Comparison of ENCODE assay signal across 1 cellular context in the genomic region with DNA sequence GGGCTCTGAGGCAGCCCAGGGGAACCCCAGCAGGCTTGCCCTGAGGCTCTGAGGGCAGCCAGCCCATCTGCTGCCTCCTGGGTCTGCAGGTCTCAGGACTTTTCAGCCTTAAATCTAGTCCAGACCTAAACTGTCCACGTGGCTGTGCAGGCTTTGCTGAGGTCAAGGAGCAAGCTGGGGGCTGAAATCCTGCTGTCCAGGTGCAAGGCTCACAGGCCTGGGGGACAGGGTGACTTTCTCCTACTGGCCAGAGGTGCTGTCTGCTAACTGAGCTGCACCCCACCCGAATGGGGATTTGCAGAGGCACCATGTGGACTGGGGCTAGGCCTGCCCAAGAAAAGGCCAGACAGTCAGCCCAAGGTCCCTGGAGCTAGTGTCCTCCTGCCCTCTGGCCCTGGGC.
TF ChIP-seq lines count a peak whose summit lies in the region.

No MANE protein-coding gene starts in this region.

TF ChIP-seq in HepG2, 621 proteins besides CTCF, POLR2A, EP300 and RAD21 (continued from another document and continues in another):
- TF ChIP-seq, protein P1, sequence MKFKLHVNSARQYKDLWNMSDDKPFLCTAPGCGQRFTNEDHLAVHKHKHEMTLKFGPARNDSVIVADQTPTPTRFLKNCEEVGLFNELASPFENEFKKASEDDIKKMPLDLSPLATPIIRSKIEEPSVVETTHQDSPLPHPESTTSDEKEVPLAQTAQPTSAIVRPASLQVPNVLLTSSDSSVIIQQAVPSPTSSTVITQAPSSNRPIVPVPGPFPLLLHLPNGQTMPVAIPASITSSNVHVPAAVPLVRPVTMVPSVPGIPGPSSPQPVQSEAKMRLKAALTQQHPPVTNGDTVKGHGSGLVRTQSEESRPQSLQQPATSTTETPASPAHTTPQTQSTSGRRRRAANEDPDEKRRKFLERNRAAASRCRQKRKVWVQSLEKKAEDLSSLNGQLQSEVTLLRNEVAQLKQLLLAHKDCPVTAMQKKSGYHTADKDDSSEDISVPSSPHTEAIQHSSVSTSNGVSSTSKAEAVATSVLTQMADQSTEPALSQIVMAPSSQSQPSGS (CRISPR knock-in tag; IDR thresholded peaks at IDR 0.05) = 0 out of 2 replicates have a peak, but pooled peaks have one; percentile 42
- TF ChIP-seq ZNF496 (CRISPR knock-in tag; IDR thresholded peaks at IDR 0.05; ENCODE audit: insufficient replicate concordance) (no peak), NFE2L2 (IDR thresholded peaks at IDR 0.05; ENCODE audit: low read length) (no peak), HNRNPH1 (optimal IDR thresholded peaks at IDR 0.05; ENCODE audit: low read depth, low read length) (no peak), ASH2L (IDR thresholded peaks at IDR 0.05; ENCODE audit: insufficient read length, low read depth, low read length) (no peak), CBX2 (IDR thresholded peaks at IDR 0.05; ENCODE audit: low read depth, low read length) (no peak), CBX2 (CRISPR knock-in tag; IDR thresholded peaks at IDR 0.05; ENCODE audit: low read depth) (no peak), PHF21A (CRISPR knock-in tag; IDR thresholded peaks at IDR 0.05) (peak; percentile 80; the same call in 1 of the 2 replicates), ZNF674 (CRISPR knock-in tag; IDR thresholded peaks at IDR 0.05; ENCODE audit: low read depth) (no peak), NR2F1 (CRISPR knock-in tag; IDR thresholded peaks at IDR 0.05) (0 out of 4 replicates have a peak, but pooled peaks of 1 of the 2 experiments have one; percentile 26), ZNF775 (CRISPR knock-in tag; IDR thresholded peaks at IDR 0.05; ENCODE audit: borderline replicate concordance) (no peak), MBNL3 (CRISPR knock-in tag; conservative IDR thresholded peaks at IDR 0.05) (no peak), SATB2 (CRISPR knock-in tag; IDR thresholded peaks at IDR 0.05) (no peak), ZNF225 (CRISPR knock-in tag; IDR thresholded peaks at IDR 0.05) (0 out of 2 replicates have a peak, but pooled peaks have one; percentile 54), HOXA9 (CRISPR knock-in tag; IDR thresholded peaks at IDR 0.05; ENCODE audit: borderline replicate concordance) (no peak), RXRB (CRISPR knock-in tag; IDR thresholded peaks at IDR 0.05; ENCODE audit: borderline replicate concordance) (peak; percentile 34; the same call in 1 of the 2 replicates), PRMT3 (CRISPR knock-in tag; IDR thresholded peaks at IDR 0.05; ENCODE audit: borderline replicate concordance, low read depth) (no peak), NFIB (CRISPR knock-in tag; IDR thresholded peaks at IDR 0.05; ENCODE audit: borderline replicate concordance) (no peak), ZMYM3 (CRISPR knock-in tag; IDR thresholded peaks at IDR 0.05) (peak; percentile 71), ZFP1 (CRISPR knock-in tag; IDR thresholded peaks at IDR 0.05) (no peak), JUND (CRISPR knock-in tag; IDR thresholded peaks at IDR 0.05) (no peak), BRD4 (CRISPR knock-in tag; IDR thresholded peaks at IDR 0.05) (0 out of 2 replicates have a peak, but pooled peaks have one; percentile 61), GLI4 (CRISPR knock-in tag; IDR thresholded peaks at IDR 0.05; ENCODE audit: borderline replicate concordance) (no peak), FOXA1 (IDR thresholded peaks at IDR 0.05) (no peak), FOXA1 (CRISPR knock-in tag; IDR thresholded peaks at IDR 0.05) (no peak), MYNN (CRISPR knock-in tag; IDR thresholded peaks at IDR 0.05; ENCODE audit: low read depth) (no peak), ATF7 (IDR thresholded peaks at IDR 0.05) (no peak), ATF7 (CRISPR knock-in tag; IDR thresholded peaks at IDR 0.05) (no peak), NAIF1 (CRISPR knock-in tag; IDR thresholded peaks at IDR 0.05; ENCODE audit: borderline replicate concordance) (no peak), YEATS4 (CRISPR knock-in tag; IDR thresholded peaks at IDR 0.05; ENCODE audit: borderline replicate concordance) (peak; percentile 49; the same call in 1 of the 2 replicates), ZBTB21 (CRISPR knock-in tag; IDR thresholded peaks at IDR 0.05) (no peak), KDM5A (IDR thresholded peaks at IDR 0.05; ENCODE audit: borderline replicate concordance, low read length) (no peak), FOXO1 (CRISPR knock-in tag; IDR thresholded peaks at IDR 0.05) (no peak), ZNF296 (CRISPR knock-in tag; conservative IDR thresholded peaks at IDR 0.05) (no peak)
- TF ChIP-seq, protein P2, sequence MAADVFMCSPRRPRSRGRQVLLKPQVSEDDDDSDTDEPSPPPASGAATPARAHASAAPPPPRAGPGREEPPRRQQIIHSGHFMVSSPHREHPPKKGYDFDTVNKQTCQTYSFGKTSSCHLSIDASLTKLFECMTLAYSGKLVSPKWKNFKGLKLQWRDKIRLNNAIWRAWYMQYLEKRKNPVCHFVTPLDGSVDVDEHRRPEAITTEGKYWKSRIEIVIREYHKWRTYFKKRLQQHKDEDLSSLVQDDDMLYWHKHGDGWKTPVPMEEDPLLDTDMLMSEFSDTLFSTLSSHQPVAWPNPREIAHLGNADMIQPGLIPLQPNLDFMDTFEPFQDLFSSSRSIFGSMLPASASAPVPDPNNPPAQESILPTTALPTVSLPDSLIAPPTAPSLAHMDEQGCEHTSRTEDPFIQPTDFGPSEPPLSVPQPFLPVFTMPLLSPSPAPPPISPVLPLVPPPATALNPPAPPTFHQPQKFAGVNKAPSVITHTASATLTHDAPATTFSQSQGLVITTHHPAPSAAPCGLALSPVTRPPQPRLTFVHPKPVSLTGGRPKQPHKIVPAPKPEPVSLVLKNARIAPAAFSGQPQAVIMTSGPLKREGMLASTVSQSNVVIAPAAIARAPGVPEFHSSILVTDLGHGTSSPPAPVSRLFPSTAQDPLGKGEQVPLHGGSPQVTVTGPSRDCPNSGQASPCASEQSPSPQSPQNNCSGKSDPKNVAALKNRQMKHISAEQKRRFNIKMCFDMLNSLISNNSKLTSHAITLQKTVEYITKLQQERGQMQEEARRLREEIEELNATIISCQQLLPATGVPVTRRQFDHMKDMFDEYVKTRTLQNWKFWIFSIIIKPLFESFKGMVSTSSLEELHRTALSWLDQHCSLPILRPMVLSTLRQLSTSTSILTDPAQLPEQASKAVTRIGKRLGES (CRISPR knock-in tag; IDR thresholded peaks at IDR 0.05; ENCODE audit: borderline replicate concordance) = no peak
- TF ChIP-seq, protein P3, sequence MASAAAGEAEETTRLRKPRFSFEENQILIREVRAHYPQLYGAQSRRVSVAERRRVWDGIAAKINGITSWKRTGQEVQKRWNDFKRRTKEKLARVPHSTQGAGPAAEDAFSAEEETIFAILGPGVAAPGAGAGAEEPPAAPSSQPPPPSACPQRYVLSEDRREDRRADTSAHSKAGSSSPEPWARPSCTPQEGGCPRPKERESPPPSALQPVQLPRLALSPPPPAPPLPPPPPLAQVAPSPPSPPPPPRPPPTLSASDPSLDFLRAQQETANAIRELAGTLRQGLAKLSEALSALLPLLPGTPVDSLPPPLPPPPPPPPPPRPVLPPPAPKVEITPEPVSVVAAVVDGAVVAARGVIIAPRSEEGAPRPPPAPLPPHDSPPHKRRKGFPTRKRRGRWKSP (CRISPR knock-in tag; IDR thresholded peaks at IDR 0.05) = 0 out of 2 replicates have a peak, but pooled peaks have one; percentile 35
- TF ChIP-seq, protein P4, sequence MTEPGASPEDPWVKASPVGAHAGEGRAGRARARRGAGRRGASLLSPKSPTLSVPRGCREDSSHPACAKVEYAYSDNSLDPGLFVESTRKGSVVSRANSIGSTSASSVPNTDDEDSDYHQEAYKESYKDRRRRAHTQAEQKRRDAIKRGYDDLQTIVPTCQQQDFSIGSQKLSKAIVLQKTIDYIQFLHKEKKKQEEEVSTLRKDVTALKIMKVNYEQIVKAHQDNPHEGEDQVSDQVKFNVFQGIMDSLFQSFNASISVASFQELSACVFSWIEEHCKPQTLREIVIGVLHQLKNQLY (CRISPR knock-in tag; IDR thresholded peaks at IDR 0.05) = peak; percentile 92
- TF ChIP-seq, protein P5, sequence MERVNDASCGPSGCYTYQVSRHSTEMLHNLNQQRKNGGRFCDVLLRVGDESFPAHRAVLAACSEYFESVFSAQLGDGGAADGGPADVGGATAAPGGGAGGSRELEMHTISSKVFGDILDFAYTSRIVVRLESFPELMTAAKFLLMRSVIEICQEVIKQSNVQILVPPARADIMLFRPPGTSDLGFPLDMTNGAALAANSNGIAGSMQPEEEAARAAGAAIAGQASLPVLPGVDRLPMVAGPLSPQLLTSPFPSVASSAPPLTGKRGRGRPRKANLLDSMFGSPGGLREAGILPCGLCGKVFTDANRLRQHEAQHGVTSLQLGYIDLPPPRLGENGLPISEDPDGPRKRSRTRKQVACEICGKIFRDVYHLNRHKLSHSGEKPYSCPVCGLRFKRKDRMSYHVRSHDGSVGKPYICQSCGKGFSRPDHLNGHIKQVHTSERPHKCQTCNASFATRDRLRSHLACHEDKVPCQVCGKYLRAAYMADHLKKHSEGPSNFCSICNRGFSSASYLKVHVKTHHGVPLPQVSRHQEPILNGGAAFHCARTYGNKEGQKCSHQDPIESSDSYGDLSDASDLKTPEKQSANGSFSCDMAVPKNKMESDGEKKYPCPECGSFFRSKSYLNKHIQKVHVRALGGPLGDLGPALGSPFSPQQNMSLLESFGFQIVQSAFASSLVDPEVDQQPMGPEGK (CRISPR knock-in tag; IDR thresholded peaks at IDR 0.05) = peak; percentile 73
- TF ChIP-seq, protein P6, sequence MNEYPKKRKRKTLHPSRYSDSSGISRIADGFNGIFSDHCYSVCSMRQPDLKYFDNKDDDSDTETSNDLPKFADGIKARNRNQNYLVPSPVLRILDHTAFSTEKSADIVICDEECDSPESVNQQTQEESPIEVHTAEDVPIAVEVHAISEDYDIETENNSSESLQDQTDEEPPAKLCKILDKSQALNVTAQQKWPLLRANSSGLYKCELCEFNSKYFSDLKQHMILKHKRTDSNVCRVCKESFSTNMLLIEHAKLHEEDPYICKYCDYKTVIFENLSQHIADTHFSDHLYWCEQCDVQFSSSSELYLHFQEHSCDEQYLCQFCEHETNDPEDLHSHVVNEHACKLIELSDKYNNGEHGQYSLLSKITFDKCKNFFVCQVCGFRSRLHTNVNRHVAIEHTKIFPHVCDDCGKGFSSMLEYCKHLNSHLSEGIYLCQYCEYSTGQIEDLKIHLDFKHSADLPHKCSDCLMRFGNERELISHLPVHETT (CRISPR knock-in tag; conservative IDR thresholded peaks at IDR 0.05) = no peak
- TF ChIP-seq, protein P7, sequence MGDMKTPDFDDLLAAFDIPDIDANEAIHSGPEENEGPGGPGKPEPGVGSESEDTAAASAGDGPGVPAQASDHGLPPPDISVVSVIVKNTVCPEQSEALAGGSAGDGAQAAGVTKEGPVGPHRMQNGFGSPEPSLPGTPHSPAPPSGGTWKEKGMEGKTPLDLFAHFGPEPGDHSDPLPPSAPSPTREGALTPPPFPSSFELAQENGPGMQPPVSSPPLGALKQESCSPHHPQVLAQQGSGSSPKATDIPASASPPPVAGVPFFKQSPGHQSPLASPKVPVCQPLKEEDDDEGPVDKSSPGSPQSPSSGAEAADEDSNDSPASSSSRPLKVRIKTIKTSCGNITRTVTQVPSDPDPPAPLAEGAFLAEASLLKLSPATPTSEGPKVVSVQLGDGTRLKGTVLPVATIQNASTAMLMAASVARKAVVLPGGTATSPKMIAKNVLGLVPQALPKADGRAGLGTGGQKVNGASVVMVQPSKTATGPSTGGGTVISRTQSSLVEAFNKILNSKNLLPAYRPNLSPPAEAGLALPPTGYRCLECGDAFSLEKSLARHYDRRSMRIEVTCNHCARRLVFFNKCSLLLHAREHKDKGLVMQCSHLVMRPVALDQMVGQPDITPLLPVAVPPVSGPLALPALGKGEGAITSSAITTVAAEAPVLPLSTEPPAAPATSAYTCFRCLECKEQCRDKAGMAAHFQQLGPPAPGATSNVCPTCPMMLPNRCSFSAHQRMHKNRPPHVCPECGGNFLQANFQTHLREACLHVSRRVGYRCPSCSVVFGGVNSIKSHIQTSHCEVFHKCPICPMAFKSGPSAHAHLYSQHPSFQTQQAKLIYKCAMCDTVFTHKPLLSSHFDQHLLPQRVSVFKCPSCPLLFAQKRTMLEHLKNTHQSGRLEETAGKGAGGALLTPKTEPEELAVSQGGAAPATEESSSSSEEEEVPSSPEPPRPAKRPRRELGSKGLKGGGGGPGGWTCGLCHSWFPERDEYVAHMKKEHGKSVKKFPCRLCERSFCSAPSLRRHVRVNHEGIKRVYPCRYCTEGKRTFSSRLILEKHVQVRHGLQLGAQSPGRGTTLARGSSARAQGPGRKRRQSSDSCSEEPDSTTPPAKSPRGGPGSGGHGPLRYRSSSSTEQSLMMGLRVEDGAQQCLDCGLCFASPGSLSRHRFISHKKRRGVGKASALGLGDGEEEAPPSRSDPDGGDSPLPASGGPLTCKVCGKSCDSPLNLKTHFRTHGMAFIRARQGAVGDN (CRISPR knock-in tag; IDR thresholded peaks at IDR 0.05) = peak; percentile 92
- TF ChIP-seq, protein P8, sequence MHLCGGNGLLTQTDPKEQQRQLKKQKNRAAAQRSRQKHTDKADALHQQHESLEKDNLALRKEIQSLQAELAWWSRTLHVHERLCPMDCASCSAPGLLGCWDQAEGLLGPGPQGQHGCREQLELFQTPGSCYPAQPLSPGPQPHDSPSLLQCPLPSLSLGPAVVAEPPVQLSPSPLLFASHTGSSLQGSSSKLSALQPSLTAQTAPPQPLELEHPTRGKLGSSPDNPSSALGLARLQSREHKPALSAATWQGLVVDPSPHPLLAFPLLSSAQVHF (CRISPR knock-in tag; IDR thresholded peaks at IDR 0.05) = no peak
- TF ChIP-seq, protein P9, sequence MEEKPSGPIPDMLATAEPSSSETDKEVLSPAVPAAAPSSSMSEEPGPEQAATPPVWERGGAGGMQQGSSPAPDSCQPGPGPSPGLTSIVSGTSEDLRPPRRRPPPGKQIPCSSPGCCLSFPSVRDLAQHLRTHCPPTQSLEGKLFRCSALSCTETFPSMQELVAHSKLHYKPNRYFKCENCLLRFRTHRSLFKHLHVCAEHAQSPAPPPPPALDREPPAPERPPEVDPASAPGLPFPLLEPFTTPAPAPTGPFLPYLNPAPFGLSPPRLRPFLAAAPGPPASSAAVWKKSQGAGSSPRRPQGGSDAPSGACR (CRISPR knock-in tag; IDR thresholded peaks at IDR 0.05) = no peak
- TF ChIP-seq, protein P10, sequence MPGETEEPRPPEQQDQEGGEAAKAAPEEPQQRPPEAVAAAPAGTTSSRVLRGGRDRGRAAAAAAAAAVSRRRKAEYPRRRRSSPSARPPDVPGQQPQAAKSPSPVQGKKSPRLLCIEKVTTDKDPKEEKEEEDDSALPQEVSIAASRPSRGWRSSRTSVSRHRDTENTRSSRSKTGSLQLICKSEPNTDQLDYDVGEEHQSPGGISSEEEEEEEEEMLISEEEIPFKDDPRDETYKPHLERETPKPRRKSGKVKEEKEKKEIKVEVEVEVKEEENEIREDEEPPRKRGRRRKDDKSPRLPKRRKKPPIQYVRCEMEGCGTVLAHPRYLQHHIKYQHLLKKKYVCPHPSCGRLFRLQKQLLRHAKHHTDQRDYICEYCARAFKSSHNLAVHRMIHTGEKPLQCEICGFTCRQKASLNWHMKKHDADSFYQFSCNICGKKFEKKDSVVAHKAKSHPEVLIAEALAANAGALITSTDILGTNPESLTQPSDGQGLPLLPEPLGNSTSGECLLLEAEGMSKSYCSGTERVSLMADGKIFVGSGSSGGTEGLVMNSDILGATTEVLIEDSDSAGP (CRISPR knock-in tag; IDR thresholded peaks at IDR 0.05; ENCODE audit: borderline replicate concordance) = peak; percentile 37; the same call in 1 of the 2 replicates
- TF ChIP-seq, protein P11, sequence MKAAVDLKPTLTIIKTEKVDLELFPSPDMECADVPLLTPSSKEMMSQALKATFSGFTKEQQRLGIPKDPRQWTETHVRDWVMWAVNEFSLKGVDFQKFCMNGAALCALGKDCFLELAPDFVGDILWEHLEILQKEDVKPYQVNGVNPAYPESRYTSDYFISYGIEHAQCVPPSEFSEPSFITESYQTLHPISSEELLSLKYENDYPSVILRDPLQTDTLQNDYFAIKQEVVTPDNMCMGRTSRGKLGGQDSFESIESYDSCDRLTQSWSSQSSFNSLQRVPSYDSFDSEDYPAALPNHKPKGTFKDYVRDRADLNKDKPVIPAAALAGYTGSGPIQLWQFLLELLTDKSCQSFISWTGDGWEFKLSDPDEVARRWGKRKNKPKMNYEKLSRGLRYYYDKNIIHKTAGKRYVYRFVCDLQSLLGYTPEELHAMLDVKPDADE (CRISPR knock-in tag; IDR thresholded peaks at IDR 0.05) = no peak
